Comparison of ENCODE assay signal across 8 cellular contexts in genomic region chr10:92238586-92239098, GRCh38. TPM values are rescaled to one million over a fixed set of nuclear protein-coding genes. Genes with fewer than 3 reads are reported as not detected.
DNase-seq lines count a peak whose midpoint lies in the region; ATAC-seq and TF ChIP-seq lines count a peak whose summit lies in the region.

No MANE protein-coding gene starts in this region.

- peak overlapping the region; percentile 67 for H3K27ac Mint-ChIP-seq in T-helper 1 cell treated with Interleukin-12 subunit alpha and Interleukin-12 subunit beta and Interleukin-4 antibody, amounts not matched to agents 30 μg/mL and 1 μg/mL, for 36 hours

- H3K9me3 Mint-ChIP-seq in T-helper 1 cell treated with Interleukin-12 subunit alpha and Interleukin-12 subunit beta and Interleukin-4 antibody, amounts not matched to agents 30 μg/mL and 1 μg/mL, for 36 hours = no peaks in the 10 kb centered on the region

- DNase-seq in T-helper 1 cell (no peak), foreskin keratinocyte (peak; percentile 78 to 88), occipital lobe (lab: John Stamatoyannopoulos, UW) (peak; percentile 20)
- DNase-seq in stimulated activated CD4-positive, alpha-beta T cell treated with anti-CD3 and anti-CD28 coated beads, Interleukin-15, amount 100 ng/mL, for 24 hours = no peak

- peak; percentile 77 for ATAC-seq in foreskin keratinocyte
- no peak for ATAC-seq in GM21515 (IDR thresholded peaks at IDR 0.05; ENCODE audit: unreplicated experiment)
- no peak for ATAC-seq in GM21528 (IDR thresholded peaks at IDR 0.05; ENCODE audit: low FRiP score, unreplicated experiment)

- H3K4me1 Mint-ChIP-seq in T-helper 1 cell treated with Interleukin-12 subunit alpha and Interleukin-12 subunit beta and Interleukin-4 antibody, amounts not matched to agents 30 μg/mL and 1 μg/mL, for 36 hours (ENCODE audit: low read depth) = peaks cover 35% of the 10 kb centered on the region

- H3K27ac ChIP-seq in VCaP (peak overlapping the region; percentile 92), foreskin keratinocyte (no peak overlapping the region)

- no peaks in the 10 kb centered on the region for H3K27me3 ChIP-seq in foreskin keratinocyte

- peaks cover 23% of the 10 kb centered on the region for H3K4me1 ChIP-seq in foreskin keratinocyte

- no peak for TF ChIP-seq CTCF in VCaP (conservative IDR thresholded peaks at IDR 0.05)
- TF ChIP-seq CTCF in foreskin keratinocyte (conservative IDR thresholded peaks at IDR 0.05) = no peak

- H3K36me3 Mint-ChIP-seq in T-helper 1 cell treated with Interleukin-12 subunit alpha and Interleukin-12 subunit beta and Interleukin-4 antibody, amounts not matched to agents 30 μg/mL and 1 μg/mL, for 36 hours (ENCODE audit: low read depth) = peaks cover 19% of the 10 kb centered on the region

- peaks cover 20% of the 10 kb centered on the region for H3K27me3 Mint-ChIP-seq in T-helper 1 cell treated with Interleukin-12 subunit alpha and Interleukin-12 subunit beta and Interleukin-4 antibody, amounts not matched to agents 30 μg/mL and 1 μg/mL, for 36 hours (ENCODE audit: low read depth)

- H3K4me3 Mint-ChIP-seq in T-helper 1 cell treated with Interleukin-12 subunit alpha and Interleukin-12 subunit beta and Interleukin-4 antibody, amounts not matched to agents 30 μg/mL and 1 μg/mL, for 36 hours = peak overlapping the region; percentile 84

RNA-seq across cellular contexts. Expression of gene CPEB3, which starts 52.2 kb away (rescaled TPM):
- total RNA-seq in foreskin keratinocyte = 0.54 and 0.63 TPM in 2 replicates
- polyA plus RNA-seq in foreskin keratinocyte = 0.09 and 0.12 TPM in 2 replicates
- total RNA-seq in occipital lobe = 22.0 TPM

RNA-seq across cellular contexts. Expression of gene MARCHF5, which starts 52.3 kb away (rescaled TPM):
- total RNA-seq in foreskin keratinocyte (25.6 and 31.5 TPM in 2 replicates), occipital lobe (24.8 TPM)
- polyA plus RNA-seq in foreskin keratinocyte = 24.6 and 28.2 TPM in 2 replicates

Comparison
In these comparisons a context has a peak if more than half of its experiments do, and no peak if none do; other contexts are left out.
1. DNase-seq: peak in foreskin keratinocyte (2 of 2) and occipital lobe (single experiment); none in T-helper 1 cell (0 of 5) and stimulated activated CD4-positive, alpha-beta T cell treated with anti-CD3 and anti-CD28 coated beads, Interleukin-15, amount 100 ng/mL, for 24 hours (single experiment).
2. RNA of gene CPEB3, which starts 52.2 kb away (total RNA-seq): 22.0 TPM in occipital lobe (single experiment); 0.54 to 0.63 TPM in foreskin keratinocyte; every median in the first group is over 10 times any median in the second.